21 cellular contexts compared by ENCODE assay signal in the genomic region with DNA sequence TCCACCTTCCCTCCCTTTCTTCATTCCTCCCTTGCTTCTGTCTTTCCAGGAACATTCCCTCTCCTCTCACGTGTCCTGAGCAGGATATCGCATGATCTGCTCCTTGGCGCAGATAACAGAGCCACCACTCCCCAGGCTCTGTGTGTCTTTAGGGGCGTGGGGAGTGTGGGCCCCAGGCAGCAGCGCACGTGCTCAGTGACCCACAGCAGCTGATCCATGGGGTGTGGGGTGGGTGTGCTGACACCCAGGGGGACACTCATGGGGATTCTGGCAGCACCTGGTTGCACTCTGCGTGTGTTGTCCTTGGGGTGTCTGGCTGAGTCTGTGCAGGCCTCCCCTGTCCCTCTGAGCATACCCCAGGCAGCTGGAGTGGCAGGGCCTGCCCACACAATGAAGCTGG. TPM values are rescaled to one million over a fixed set of nuclear protein-coding genes. Genes with fewer than 3 reads are reported as not detected.
DNase-seq lines count a peak whose midpoint lies in the region; ATAC-seq and TF ChIP-seq lines count a peak whose summit lies in the region.
"Had no signal": no experiment of that assay in that cellular context is flagged by ENCODE, and none has a peak within 500 bp of the region (broad histone marks: within the 10 kb centered on the region; RNA-seq: fewer than 3 reads in every experiment).

No MANE protein-coding gene starts in this region.

- no peaks in the 10 kb centered on the region for H3K4me1 ChIP-seq in right cardiac atrium (ENCODE audit: control insufficient read depth, insufficient read depth, low read length)
- H3K4me1 ChIP-seq in left ventricle myocardium inferior = no peaks in the 10 kb centered on the region
- peaks cover 25% of the 10 kb centered on the region for H3K4me1 ChIP-seq in colonic mucosa
- peaks cover 47 to 51% of the 10 kb centered on the region in 2 donors for H3K4me1 ChIP-seq in mucosa of rectum (ENCODE audit: control insufficient read depth in 2 of 2, insufficient read depth in 2 of 2, low read length in 2 of 2)
- H3K4me1 ChIP-seq in thymus (ENCODE audit: control insufficient read depth, insufficient read depth, low read length) = peaks cover 5% of the 10 kb centered on the region
- H3K4me1 ChIP-seq: ascending aorta, gastroesophageal sphincter had no signal

- H3K27me3 ChIP-seq in right cardiac atrium (ENCODE audit: control insufficient read depth, insufficient read depth) (no peaks in the 10 kb centered on the region), left ventricle myocardium inferior (ENCODE audit: low read depth) (no peaks in the 10 kb centered on the region), colonic mucosa (no peaks in the 10 kb centered on the region), mucosa of rectum (ENCODE audit: control insufficient read depth in 2 of 2, insufficient read depth in 2 of 2, low read length in 2 of 2) (no peaks in the 10 kb centered on the region), thymus (ENCODE audit: control insufficient read depth, insufficient read depth) (peaks cover 2% of the 10 kb centered on the region)
- H3K27me3 ChIP-seq: ascending aorta, gastroesophageal sphincter, transverse colon had no signal

- no peak overlapping the region for H3K27ac ChIP-seq in right cardiac atrium (ENCODE audit: low read length)
- no peak overlapping the region for H3K27ac ChIP-seq in left ventricle myocardium inferior (replicated peaks)
- peak overlapping the region; percentile 49 for H3K27ac ChIP-seq in colonic mucosa
- H3K27ac ChIP-seq in mucosa of rectum (ENCODE audit: low read depth in 2 of 2, low read length in 2 of 2) = peak overlapping the region; percentile 75 to 86
- H3K27ac ChIP-seq in thymus (ENCODE audit: low read depth) = peak overlapping the region; percentile 5
- H3K27ac ChIP-seq: ascending aorta, gastroesophageal sphincter, psoas muscle had no signal

- intact Hi-C loops in right cardiac atrium (cut with DNase I) (no loop called here), left ventricle myocardium inferior (cut with micrococcal nuclease) (no loop called here), colonic mucosa (cut with DNase I) (no loop called here)

- TF ChIP-seq CTCF in left ventricle myocardium inferior (IDR thresholded peaks at IDR 0.05; ENCODE audit: borderline replicate concordance) (no peak), colonic mucosa (IDR thresholded peaks at IDR 0.05) (no peak)

- DNase-seq in right cardiac atrium (peak in 2 of 3 donors; percentile 17 to 48), left ventricle myocardium inferior (no peak), colonic mucosa (peak; percentile 48), NCI-H774 (lab: John Stamatoyannopoulos, UW) (no peak), mesenteric fat pad (ENCODE audit: low spot score) (no peak), SHP77 treated with DMSO at 0.1 percent for 48 hours (lab: John Stamatoyannopoulos, UW) (no peak)
- DNase-seq: activated effector memory CD4-positive, alpha-beta T cell treated with anti-CD3 and anti-CD28 coated beads, Interleukin-2, amount 50 U/mL, for 16 hours; activated naive CD8-positive, alpha-beta T cell treated with anti-CD3 and anti-CD28 coated beads for 36 hours; activated T-cell treated with anti-CD3 and anti-CD28 coated beads for 4 hours; DMS79; GDM1; hippocampal formation; NCI-H1092; NCI-H187; stimulated activated CD8-positive, alpha-beta memory T cell treated with anti-CD3 and anti-CD28 coated beads, Interleukin-4, amount 100 ng/mL, for 48 hours; transverse colon had no signal

- peak overlapping the region in 1 of 2 donors; percentile 14 for H3K9ac ChIP-seq in colonic mucosa (ENCODE audit: low read depth in 2 of 2, low read length in 2 of 2)
- peak overlapping the region in 1 of 2 donors; percentile 67 for H3K9ac ChIP-seq in mucosa of rectum (ENCODE audit: low read depth in 1 of 2, low read length in 2 of 2)

- H3K4me3 ChIP-seq in right cardiac atrium (ENCODE audit: low read length) (no peak overlapping the region), left ventricle myocardium inferior (no peak overlapping the region), colonic mucosa (no peak overlapping the region), mucosa of rectum (ENCODE audit: low read length in 2 of 2) (no peak overlapping the region), thymus (ENCODE audit: low read length) (no peak overlapping the region)
- H3K4me3 ChIP-seq: ascending aorta, gastroesophageal sphincter, psoas muscle, transverse colon had no signal

- H3K9me3 ChIP-seq in right cardiac atrium (ENCODE audit: control insufficient read depth, low read length) (no peaks in the 10 kb centered on the region), left ventricle myocardium inferior (replicated peaks) (no peaks in the 10 kb centered on the region), colonic mucosa (no peaks in the 10 kb centered on the region), mucosa of rectum (ENCODE audit: control insufficient read depth in 2 of 2, low read length in 2 of 2) (no peaks in the 10 kb centered on the region), thymus (ENCODE audit: control insufficient read depth) (no peaks in the 10 kb centered on the region)
- H3K9me3 ChIP-seq: ascending aorta, gastroesophageal sphincter, psoas muscle, transverse colon had no signal

- no peaks in the 10 kb centered on the region for H3K36me3 ChIP-seq in left ventricle myocardium inferior
- H3K36me3 ChIP-seq in colonic mucosa = no peaks in the 10 kb centered on the region
- H3K36me3 ChIP-seq in mucosa of rectum (ENCODE audit: control insufficient read depth in 2 of 2, insufficient read depth in 2 of 2, low read length in 2 of 2) = no peaks in the 10 kb centered on the region
- H3K36me3 ChIP-seq in thymus (ENCODE audit: control insufficient read depth, insufficient read depth) = no peaks in the 10 kb centered on the region
- H3K36me3 ChIP-seq: ascending aorta, gastroesophageal sphincter, transverse colon had no signal

- 93% methylated on average over 7 of the region's 7 CpGs for WGBS in right cardiac atrium
- WGBS in thymus = 84% methylated on average over 7 of the region's 7 CpGs

- ATAC-seq in right cardiac atrium = no peak
- ATAC-seq: gastroesophageal sphincter, psoas muscle had no signal

RNA-seq across cellular contexts. Expression of a gene that starts 9.9 kb away (rescaled TPM):
- total RNA-seq in right cardiac atrium = 100 to 1,000 TPM in 1 of 4 donors, 10 to 100 TPM in 3; 38.9 to 128 (median 56.6) TPM
- polyA plus RNA-seq in right cardiac atrium = 46.4 TPM
- 50.2 TPM for total RNA-seq in left ventricle myocardium inferior
- 100 to 1,000 TPM in 1 of 2 donors, 10 to 100 TPM in 1; 74.2 to 142 TPM for total RNA-seq in colonic mucosa
- polyA plus RNA-seq in thymus = 37.1 TPM
- total RNA-seq in mesenteric fat pad = 259 TPM

Comparison
In these comparisons a context has a peak if more than half of its experiments do, and no peak if none do; other contexts are left out.
1. DNase-seq: peak in right cardiac atrium (2 of 3) and colonic mucosa (single experiment); none in left ventricle myocardium inferior (single experiment), NCI-H774 (single experiment), mesenteric fat pad (single experiment) and SHP77 treated with DMSO at 0.1 percent for 48 hours (single experiment).
2. H3K27ac ChIP-seq: peak in colonic mucosa (single experiment), mucosa of rectum (2 of 2) and thymus (single experiment); none in right cardiac atrium (single experiment) and left ventricle myocardium inferior (single experiment).